ENCODE assay signal across 9 cellular contexts in genomic region chr6:142395768-142396231, GRCh38.
DNase-seq lines count a peak whose midpoint lies in the region; ATAC-seq and TF ChIP-seq lines count a peak whose summit lies in the region.
"Had no signal": no experiment of that assay in that cellular context is flagged by ENCODE, and none has a peak within 500 bp of the region (broad histone marks: within the 10 kb centered on the region; RNA-seq: fewer than 3 reads in every experiment).

No MANE protein-coding gene starts in this region.

- intact Hi-C loops in CD4-positive, alpha-beta T cell (cut with DNase I, micrococcal nuclease), result loop anchor here (2.0 to 10.0 kb wide), 4 partner anchors 163 to 552 kb away; partner anchors contain the start of genes HIVEP2 (in 1 of the 2), NMBR (in 1 of the 2) and VTA1 (in 1 of the 2)

- H3K9me3 Mint-ChIP-seq in CD4-positive, alpha-beta T cell, result no peaks in the 10 kb centered on the region
- no peaks in the 10 kb centered on the region for H3K9me3 Mint-ChIP-seq in activated T-helper 17 cell treated with anti-CD3 and anti-CD28 coated beads, Interleukin-2, amount 50 U/mL, for 72 hours

- no peaks in the 10 kb centered on the region for H3K27me3 ChIP-seq in CD4-positive, alpha-beta T cell (ENCODE audit: control insufficient read depth, insufficient read depth, low read length)

- peak; percentile 92 for ATAC-seq in CD4-positive, alpha-beta T cell (ENCODE audit: poor library complexity)
- ATAC-seq in GM19438 (IDR thresholded peaks at IDR 0.05; ENCODE audit: low read depth, unreplicated experiment) (peak; percentile 98), HG03135 (IDR thresholded peaks at IDR 0.05; ENCODE audit: unreplicated experiment) (peak; percentile 96)
- peak; percentile 95 for ATAC-seq in activated T-helper 17 cell treated with anti-CD3 and anti-CD28 coated beads, Interleukin-2, amount 50 U/mL, for 72 hours (replicated peaks)

- POLR2A ChIA-PET in CD4-positive, alpha-beta T cell (lab: Charles Lee), result interaction anchor here (0.7 to 1.3 kb wide), 4 partner anchors 9 to 174 kb away, joined by 3 to 6 read pairs (median 3); no protein-coding TSS in a partner anchor

- no peaks in the 10 kb centered on the region for H3K27me3 Mint-ChIP-seq in CD4-positive, alpha-beta T cell
- peaks cover 21% of the 10 kb centered on the region for H3K27me3 Mint-ChIP-seq in activated T-helper 17 cell treated with anti-CD3 and anti-CD28 coated beads, Interleukin-2, amount 50 U/mL, for 72 hours

- no peaks in the 10 kb centered on the region for H3K9me3 ChIP-seq in CD4-positive, alpha-beta T cell (ENCODE audit: control insufficient read depth, low read length)

- CTCF ChIA-PET in CD4-positive, alpha-beta T cell (lab: Charles Lee), result interaction anchor here (1.0 to 1.3 kb wide), 2 partner anchors 79 to 249 kb away, joined by 4 to 6 read pairs; partner anchors contain the start of genes NMBR and VTA1

- no peaks in the 10 kb centered on the region for H3K36me3 Mint-ChIP-seq in CD4-positive, alpha-beta T cell (ENCODE audit: low read depth)
- H3K36me3 Mint-ChIP-seq in activated T-helper 17 cell treated with anti-CD3 and anti-CD28 coated beads, Interleukin-2, amount 50 U/mL, for 72 hours (ENCODE audit: low read depth), result no peaks in the 10 kb centered on the region

- no peak for TF ChIP-seq CTCF in CD4-positive, alpha-beta T cell (IDR thresholded peaks at IDR 0.05)

- no peak for DNase-seq in CD4-positive, alpha-beta T cell
- DNase-seq in NCI-H774 (lab: John Stamatoyannopoulos, UW), result no peak
- DNase-seq in NCI-H1930 (lab: John Stamatoyannopoulos, UW), result no peak
- no peak for DNase-seq in islet precursor cell
- no peak for DNase-seq in glomerular visceral epithelial cell (ENCODE audit: extremely low spot score)
- DNase-seq: DMS79 had no signal

- peak overlapping the region; percentile 42 for H3K4me3 Mint-ChIP-seq in CD4-positive, alpha-beta T cell
- H3K4me3 Mint-ChIP-seq in activated T-helper 17 cell treated with anti-CD3 and anti-CD28 coated beads, Interleukin-2, amount 50 U/mL, for 72 hours, result peak overlapping the region; percentile 49

- peak overlapping the region; percentile 92 for H3K27ac Mint-ChIP-seq in CD4-positive, alpha-beta T cell
- H3K27ac Mint-ChIP-seq in activated T-helper 17 cell treated with anti-CD3 and anti-CD28 coated beads, Interleukin-2, amount 50 U/mL, for 72 hours, result no peak overlapping the region

- H3K27ac ChIP-seq in CD4-positive, alpha-beta T cell (ENCODE audit: low read depth, low read length), result peak overlapping the region; percentile 79

- peaks cover 50% of the 10 kb centered on the region for H3K4me1 Mint-ChIP-seq in CD4-positive, alpha-beta T cell (ENCODE audit: low read depth)
- peaks cover 11% of the 10 kb centered on the region for H3K4me1 Mint-ChIP-seq in activated T-helper 17 cell treated with anti-CD3 and anti-CD28 coated beads, Interleukin-2, amount 50 U/mL, for 72 hours
